In the genomic region with DNA sequence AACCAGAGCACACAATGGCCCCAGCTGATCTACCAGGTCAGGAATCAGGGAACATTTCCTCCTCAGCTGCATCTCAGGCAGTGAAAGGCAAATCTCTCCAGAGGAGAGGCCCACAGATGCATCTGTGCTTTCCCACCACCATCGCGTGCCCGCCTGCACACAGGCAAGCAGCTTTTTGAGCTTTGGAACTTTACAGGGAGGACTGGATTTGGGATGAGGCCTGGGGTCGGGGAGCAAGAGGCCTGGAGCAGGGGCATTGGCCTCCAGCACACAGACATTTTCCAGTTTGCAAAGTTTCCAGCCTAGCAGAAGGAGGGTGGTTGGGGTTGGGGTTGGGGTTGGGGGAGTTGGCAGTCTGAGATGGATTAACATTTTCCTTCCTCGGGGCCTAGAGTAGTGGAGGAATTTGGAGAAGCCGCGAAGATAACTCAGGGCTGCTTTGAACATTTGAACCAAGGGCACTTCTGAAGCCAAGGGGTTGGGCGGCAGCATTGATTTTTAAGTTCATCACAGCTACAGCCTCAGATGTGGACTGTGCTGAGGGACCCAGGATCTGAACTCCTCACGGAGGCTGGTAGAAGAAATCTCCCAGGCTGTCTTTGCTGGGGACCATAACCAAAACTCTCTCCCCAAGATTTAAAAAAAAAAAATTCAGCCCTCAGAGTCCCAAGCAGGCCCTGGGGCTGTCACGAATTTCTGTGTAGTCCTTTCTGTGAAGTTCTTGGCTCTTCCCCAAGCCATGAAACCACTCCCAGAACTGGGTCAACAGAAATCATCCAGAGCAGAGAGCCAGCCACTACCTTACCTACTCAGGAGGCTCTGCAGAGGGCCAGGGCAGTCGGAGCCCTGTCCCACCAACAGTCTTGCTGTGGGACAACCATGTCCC, we compare ENCODE assay signal across 18 cellular contexts. TPM values are rescaled to one million over a fixed set of nuclear protein-coding genes. Genes with fewer than 3 reads are reported as not detected.
DNase-seq lines count a peak whose midpoint lies in the region; ATAC-seq and TF ChIP-seq lines count a peak whose summit lies in the region.
"Had no signal": no experiment of that assay in that cellular context is flagged by ENCODE, and none has a peak within 500 bp of the region (broad histone marks: within the 10 kb centered on the region; RNA-seq: fewer than 3 reads in every experiment).

No MANE protein-coding gene starts in this region.

- no peak overlapping the region for H3K27ac ChIP-seq in Peyer's patch
- H3K27ac ChIP-seq: coronary artery, gastrocnemius medialis had no signal

- intact Hi-C loops in sciatic nerve (cut with DNase I), result no loop called here

- H3K36me3 ChIP-seq in Peyer's patch, result no peaks in the 10 kb centered on the region
- H3K36me3 ChIP-seq: BE2C, gastrocnemius medialis had no signal

- TF ChIP-seq CTCF in Peyer's patch (IDR thresholded peaks at IDR 0.05) (no peak), GM10266 (IDR thresholded peaks at IDR 0.05; ENCODE audit: control insufficient read depth, insufficient read depth, low read depth, missing control alignments) (no peak)

- in situ Hi-C loops in G401 (cut with HindIII; ENCODE audit: low sequenced_read_pairs), result no loop called here

- no peak overlapping the region for H3K4me3 ChIP-seq in Peyer's patch
- H3K4me3 ChIP-seq: coronary artery, gastrocnemius medialis had no signal

- no peak for TF ChIP-seq POLR2A in Peyer's patch (IDR thresholded peaks at IDR 0.05)

- peaks cover 0 to 20% (median 0%) of the 10 kb centered on the region in 4 donors for H3K4me1 ChIP-seq in Peyer's patch

- peak; percentile 29 for DNase-seq in G401 (ENCODE audit: low spot score)
- peak; percentile 79 for DNase-seq in RPMI7951 (ENCODE audit: low read depth)
- peak; percentile 52 for DNase-seq in left lobe of liver (ENCODE audit: low spot score)
- DNase-seq in sciatic nerve (ENCODE audit: low spot score), result peak; percentile 28
- DNase-seq in Peyer's patch, result no peak
- no peak for DNase-seq in NCI-H510A treated with DMSO at 0.1 percent for 48 hours (lab: John Stamatoyannopoulos, UW)
- DNase-seq in stimulated activated CD4-positive, alpha-beta T cell treated with anti-CD3 and anti-CD28 coated beads, Interleukin-4, amount 100 ng/mL, for 4 hours, result no peak
- DNase-seq in GM10266 (ENCODE audit: extremely low spot score), result no peak
- DNase-seq: activated T-cell treated with anti-CD3 and anti-CD28 coated beads, Interleukin-2, amount 50 U/mL, for 4 hours; BE2C; Calu3; gastrocnemius medialis; HFFc6; Kasumi-1; NCI-H1694; NCI-H345; substantia nigra had no signal

- H3K9me3 ChIP-seq in Peyer's patch, result no peaks in the 10 kb centered on the region
- H3K9me3 ChIP-seq: BE2C, gastrocnemius medialis had no signal

- ATAC-seq in left lobe of liver (peak; percentile 80), sciatic nerve (peak; percentile 70)
- ATAC-seq: activated T-cell treated with anti-CD3 and anti-CD28 coated beads, Interleukin-2, amount 50 U/mL, for 4 hours had no signal

- H3K27me3 ChIP-seq in Peyer's patch, result no peaks in the 10 kb centered on the region
- H3K27me3 ChIP-seq: BE2C, gastrocnemius medialis had no signal

RNA-seq across cellular contexts. Expression of gene C5orf15, which starts 25.6 kb away (rescaled TPM):
- 75.1 and 90.7 TPM in 2 replicates for total RNA-seq in G401 (2014; rRNA removed; shearing (Covaris generic))
- 213 and 256 TPM in 2 replicates for total RNA-seq in RPMI7951 (2014; rRNA removed; shearing (Covaris generic))
- total RNA-seq in left lobe of liver (15.2 TPM), sciatic nerve (27.6 TPM), Peyer's patch (10 to 100 TPM; 12.4 to 92.6 (median 36.2) TPM)

Comparison
In these comparisons a context has a peak if more than half of its experiments do, and no peak if none do; other contexts are left out.
1. DNase-seq: peak in G401 (single experiment), RPMI7951 (single experiment), left lobe of liver (single experiment) and sciatic nerve (single experiment); none in Peyer's patch (0 of 3), NCI-H510A treated with DMSO at 0.1 percent for 48 hours (single experiment), stimulated activated CD4-positive, alpha-beta T cell treated with anti-CD3 and anti-CD28 coated beads, Interleukin-4, amount 100 ng/mL, for 4 hours (0 of 2) and GM10266 (single experiment).